ENCODE assay signal across 8 cellular contexts in genomic region chr5:156475831-156476551, GRCh38.
DNase-seq lines count a peak whose midpoint lies in the region; ATAC-seq and TF ChIP-seq lines count a peak whose summit lies in the region.

No MANE protein-coding gene starts in this region.

- H3K4me1 ChIP-seq in GM23248 (ENCODE audit: insufficient read depth) (peaks cover 61% of the 10 kb centered on the region), right atrium auricular region (peaks cover 3 to 45% of the 10 kb centered on the region in 2 donors), gastrocnemius medialis (peaks cover 48 to 58% of the 10 kb centered on the region in 2 donors)

- peaks cover 58% of the 10 kb centered on the region for H3F3A ChIP-seq in GM23248 (ENCODE audit: insufficient read depth)

- H3K27ac ChIP-seq in GM23248 (peak overlapping the region; percentile 94), right atrium auricular region (peak overlapping the region in 1 of 2 donors; percentile 68), gastrocnemius medialis (peak overlapping the region; percentile 54 to 75 (median 71))

- peak overlapping the region; percentile 72 for H3K9ac ChIP-seq in GM23248

- intact Hi-C loops in gastrocnemius medialis (cut with DNase I; ENCODE audit: low total_unique reads): loop anchor here (2.0 kb wide), 1 partner anchor 149 kb away; the partner anchor contains the start of gene SGCD

- H2AFZ ChIP-seq in GM23248: no peak overlapping the region

- no peaks in the 10 kb centered on the region for H3K9me2 ChIP-seq in GM23248 (ENCODE audit: insufficient read depth)

- H3K4me2 ChIP-seq in GM23248 (ENCODE audit: unreplicated experiment): peak overlapping the region; percentile 76

- peak; percentile 80 to 81 for ATAC-seq in gastrocnemius medialis

- H3K9me3 ChIP-seq in GM23248 (ENCODE audit: low read depth): no peaks in the 10 kb centered on the region
- H3K9me3 ChIP-seq in right atrium auricular region: no peaks in the 10 kb centered on the region
- no peaks in the 10 kb centered on the region for H3K9me3 ChIP-seq in gastrocnemius medialis

- no peaks in the 10 kb centered on the region for H3K27me3 ChIP-seq in GM23248 (replicated peaks; ENCODE audit: insufficient read depth)
- no peaks in the 10 kb centered on the region for H3K27me3 ChIP-seq in right atrium auricular region
- no peaks in the 10 kb centered on the region for H3K27me3 ChIP-seq in gastrocnemius medialis

- H3K79me2 ChIP-seq in GM23248 (ENCODE audit: insufficient read depth): no peaks in the 10 kb centered on the region

- peak overlapping the region; percentile 42 for H3K4me3 ChIP-seq in GM23248
- H3K4me3 ChIP-seq in right atrium auricular region: no peak overlapping the region
- no peak overlapping the region for H3K4me3 ChIP-seq in gastrocnemius medialis

- WGBS in GM23248 (ENCODE audit: low coverage in 1 of 2, low lambda C conversion rate in 2 of 2, missing lambda C conversion rate in 2 of 2), 2 experiments: 28 to 29% methylated on average over 4 of the region's 4 CpGs

- DNase-seq in GM23248: peak; percentile 98
- DNase-seq in amniotic stem cell (lab: John Stamatoyannopoulos, UW): peak; percentile 24
- DNase-seq in right atrium auricular region (ENCODE audit: low spot score): peak; percentile 78
- DNase-seq in gastrocnemius medialis: peak; percentile 64 to 80
- DNase-seq in NCI-H2196 treated with DMSO at 0.1 percent for 48 hours (lab: John Stamatoyannopoulos, UW; ENCODE audit: unreplicated experiment): no peak
- DNase-seq in activated effector memory CD4-positive, alpha-beta T cell treated with anti-CD3 and anti-CD28 coated beads, Interleukin-2, amount 50 U/mL, for 16 hours: no peak
- DNase-seq in stimulated activated naive CD4-positive, alpha-beta T cell (lab: John Stamatoyannopoulos, UW): no peak
- no peak for DNase-seq in inferior parietal cortex (ENCODE audit: extremely low spot score)

- no peaks in the 10 kb centered on the region for H4K20me1 ChIP-seq in GM23248 (ENCODE audit: insufficient read depth)

- in situ Hi-C loops in GM23248 (cut with MboI) (no loop called here), gastrocnemius medialis (cut with MboI; ENCODE audit: low sequenced_read_pairs in 4 of 4) (no loop called here)

- TF ChIP-seq CTCF in right atrium auricular region (IDR thresholded peaks at IDR 0.05) (no peak), gastrocnemius medialis (IDR thresholded peaks at IDR 0.05 in 4 of 5, conservative IDR thresholded peaks at IDR 0.05 in 1 of 5) (no peak)

- no peaks in the 10 kb centered on the region for H3K36me3 ChIP-seq in GM23248 (ENCODE audit: low read depth)
- H3K36me3 ChIP-seq in right atrium auricular region: no peaks in the 10 kb centered on the region
- H3K36me3 ChIP-seq in gastrocnemius medialis: no peaks in the 10 kb centered on the region

- TF ChIP-seq POLR2A in gastrocnemius medialis (IDR thresholded peaks at IDR 0.05): no peak

Comparison
In these comparisons a context has a peak if more than half of its experiments do, and no peak if none do; other contexts are left out.
1. DNase-seq: peak in GM23248 (single experiment), amniotic stem cell (single experiment), right atrium auricular region (single experiment) and gastrocnemius medialis (2 of 2); none in NCI-H2196 treated with DMSO at 0.1 percent for 48 hours (single experiment), activated effector memory CD4-positive, alpha-beta T cell treated with anti-CD3 and anti-CD28 coated beads, Interleukin-2, amount 50 U/mL, for 16 hours (single experiment), stimulated activated naive CD4-positive, alpha-beta T cell (0 of 6) and inferior parietal cortex (single experiment).